In genomic region chr3:169969696-169970095, GRCh38 we compare ENCODE assay signal across 1 cellular context.
TF ChIP-seq lines count a peak whose summit lies in the region.

No MANE protein-coding gene starts in this region.

TF ChIP-seq in IMR-90, 13 proteins besides CTCF, POLR2A, EP300 and RAD21:
- no peak for TF ChIP-seq BHLHE40 (IDR thresholded peaks at IDR 0.05; ENCODE audit: low read depth, low read length)
- no peak for TF ChIP-seq MAZ (IDR thresholded peaks at IDR 0.05; ENCODE audit: borderline replicate concordance, low read depth, low read length)
- TF ChIP-seq FOS (IDR thresholded peaks at IDR 0.05; ENCODE audit: low read depth, low read length) = no peak
- TF ChIP-seq MAFK (IDR thresholded peaks at IDR 0.05; ENCODE audit: low read depth, low read length) = no peak
- TF ChIP-seq CHD1 (IDR thresholded peaks at IDR 0.05; ENCODE audit: low read depth, low read length) = no peak
- no peak for TF ChIP-seq USF2 (IDR thresholded peaks at IDR 0.05; ENCODE audit: low read depth, low read length)
- no peak for TF ChIP-seq MXI1 (IDR thresholded peaks at IDR 0.05; ENCODE audit: borderline replicate concordance, low read depth, low read length)
- TF ChIP-seq RCOR1 (IDR thresholded peaks at IDR 0.05; ENCODE audit: insufficient replicate concordance, low read length) = no peak
- TF ChIP-seq ELK1 (IDR thresholded peaks at IDR 0.05; ENCODE audit: borderline replicate concordance, low read depth, low read length) = no peak
- no peak for TF ChIP-seq NFE2L2 (IDR thresholded peaks at IDR 0.05; ENCODE audit: low read depth, low read length)
- TF ChIP-seq RFX5 (IDR thresholded peaks at IDR 0.05; ENCODE audit: low read depth, low read length) = no peak
- TF ChIP-seq SMC3 (IDR thresholded peaks at IDR 0.05; ENCODE audit: low read depth, low read length) = no peak
- no peak for TF ChIP-seq CEBPB (IDR thresholded peaks at IDR 0.05; ENCODE audit: low read depth, low read length)
